ENCODE assay signal across 1 cellular context in genomic region chr20:31721408-31722332, GRCh38.
A peak's percentile ranks its signal among the peaks of the same experiment; 100 is the strongest.
TF ChIP-seq lines count a peak whose summit lies in the region.

No MANE protein-coding gene starts in this region.

TF ChIP-seq in GM12878, 131 proteins besides CTCF, POLR2A, EP300 and RAD21:
- no peak for TF ChIP-seq ZBTB33 (IDR thresholded peaks at IDR 0.05)
- TF ChIP-seq ETV6 (conservative IDR thresholded peaks at IDR 0.05 in 1 of 2, IDR thresholded peaks at IDR 0.05 in 1 of 2; ENCODE audit: borderline replicate concordance in 1 of 2, low read depth in 1 of 2): 0 out of 4 replicates have a peak, but pooled peaks of 1 of the 2 experiments have one; percentile 16
- TF ChIP-seq SREBF1 (IDR thresholded peaks at IDR 0.05; ENCODE audit: low read length): no peak
- no peak for TF ChIP-seq CHD4 (IDR thresholded peaks at IDR 0.05)
